Comparison of ENCODE assay signal across 8 cellular contexts in the genomic region with DNA sequence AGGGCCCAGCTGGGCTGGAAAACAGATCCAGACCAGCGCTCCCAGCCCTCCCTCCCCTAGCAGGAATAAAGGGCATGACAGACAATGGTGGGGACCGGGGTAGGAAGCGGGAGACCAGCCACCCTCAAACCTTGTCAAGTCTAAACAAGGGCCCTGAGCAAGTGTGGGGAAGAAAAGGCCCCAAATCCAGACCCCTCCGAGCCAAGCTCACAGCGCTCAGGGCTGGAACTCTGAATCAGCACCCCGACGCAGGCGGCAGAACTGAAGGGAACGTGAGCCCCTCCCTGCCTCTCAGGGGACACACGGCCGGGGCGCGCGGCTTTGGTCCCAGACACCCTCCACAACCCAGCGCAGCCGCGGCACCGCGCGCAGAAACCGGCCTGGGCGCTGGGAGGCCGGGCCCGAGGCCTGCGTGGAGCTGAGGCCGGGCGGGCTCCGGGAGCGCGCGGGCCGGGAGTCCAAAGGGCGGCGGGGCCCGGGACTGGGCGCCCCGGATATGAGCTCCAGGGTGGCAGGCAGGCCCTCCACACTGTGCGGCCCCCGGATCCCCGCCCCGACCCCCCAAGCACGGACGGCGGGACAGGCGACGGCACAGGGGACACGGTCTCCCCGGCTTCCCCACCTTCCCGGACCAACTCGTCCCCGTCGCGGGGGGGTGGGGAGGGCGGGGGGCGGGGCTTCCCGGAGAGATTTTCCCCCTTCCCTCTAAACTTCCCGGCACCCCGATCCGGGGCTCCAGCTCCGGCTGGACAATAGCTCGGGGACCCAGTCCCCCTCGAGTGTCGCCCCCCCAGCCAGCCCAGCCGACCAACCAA. TPM values are rescaled to one million over a fixed set of nuclear protein-coding genes. Genes with fewer than 3 reads are reported as not detected.
DNase-seq lines count a peak whose midpoint lies in the region; ATAC-seq and TF ChIP-seq lines count a peak whose summit lies in the region.

No MANE protein-coding gene starts in this region.

- peaks cover 25 to 76% (median 55%) of the 10 kb centered on the region in 9 donors for H3K4me1 ChIP-seq in heart right ventricle

- H3K36me3 ChIP-seq in heart right ventricle: no peaks in the 10 kb centered on the region

- CTCF ChIA-PET in activated CD8-positive, alpha-beta T cell treated with anti-CD3 and anti-CD28 coated beads, Interleukin-2, amount 10 ng/mL, durations not matched to agents 7 days and 5 days (lab: Charles Lee): no interaction called here

- H3K4me3 ChIP-seq in heart right ventricle (peak overlapping the region; percentile 70 to 95 (median 83)), retinal pigment epithelial cell (ENCODE audit: low read length) (peak overlapping the region; percentile 63)

- H3K9me3 ChIP-seq in heart right ventricle: no peaks in the 10 kb centered on the region

- H3K27me3 ChIP-seq in heart right ventricle: peaks cover 0 to 88% (median 5%) of the 10 kb centered on the region in 7 donors

- peaks cover 19% of the 10 kb centered on the region for H3K4me1 Mint-ChIP-seq in activated CD8-positive, alpha-beta T cell treated with anti-CD3 and anti-CD28 coated beads, Interleukin-2, amount 10 ng/mL, durations not matched to agents 7 days and 5 days (ENCODE audit: low read depth)

- POLR2A ChIA-PET in activated CD8-positive, alpha-beta T cell treated with anti-CD3 and anti-CD28 coated beads, Interleukin-2, amount 10 ng/mL, durations not matched to agents 7 days and 5 days (lab: Charles Lee): interaction anchor here (1.7 kb wide), 1 partner anchor 9 kb away, joined by 4 read pairs; no protein-coding TSS in a partner anchor

- H3K4me3 Mint-ChIP-seq in activated CD8-positive, alpha-beta T cell treated with anti-CD3 and anti-CD28 coated beads, Interleukin-2, amount 10 ng/mL, durations not matched to agents 7 days and 5 days: peak overlapping the region; percentile 58

- H3K27me3 Mint-ChIP-seq in activated CD8-positive, alpha-beta T cell treated with anti-CD3 and anti-CD28 coated beads, Interleukin-2, amount 10 ng/mL, durations not matched to agents 7 days and 5 days (ENCODE audit: low read depth): peaks cover 28% of the 10 kb centered on the region

- TF ChIP-seq CTCF in heart right ventricle (IDR thresholded peaks at IDR 0.05): no peak
- TF ChIP-seq CTCF in retinal pigment epithelial cell (conservative IDR thresholded peaks at IDR 0.05; ENCODE audit: low read depth, low read length): no peak

- no peaks in the 10 kb centered on the region for H3K36me3 Mint-ChIP-seq in activated CD8-positive, alpha-beta T cell treated with anti-CD3 and anti-CD28 coated beads, Interleukin-2, amount 10 ng/mL, durations not matched to agents 7 days and 5 days (ENCODE audit: low read depth)

- no peaks in the 10 kb centered on the region for H3K9me3 Mint-ChIP-seq in activated CD8-positive, alpha-beta T cell treated with anti-CD3 and anti-CD28 coated beads, Interleukin-2, amount 10 ng/mL, durations not matched to agents 7 days and 5 days (ENCODE audit: insufficient read depth)

- intact Hi-C loops in heart right ventricle (cut with DNase I): loop anchor here in 1 of 10 donors (2.0 kb wide), 1 partner anchor 27 kb away; a partner anchor contains a TSS

- no peak for ATAC-seq in activated CD8-positive, alpha-beta T cell treated with anti-CD3 and anti-CD28 coated beads, Interleukin-2, amount 10 ng/mL, durations not matched to agents 7 days and 5 days
- peak; percentile 10 to 45 (median 32) for ATAC-seq in heart right ventricle

- WGBS in heart right ventricle, 2 donors: 4 to 5% methylated on average over 60 to 64 of the region's 64 CpGs

- no peak overlapping the region for H3K27ac Mint-ChIP-seq in activated CD8-positive, alpha-beta T cell treated with anti-CD3 and anti-CD28 coated beads, Interleukin-2, amount 10 ng/mL, durations not matched to agents 7 days and 5 days

- H3K27ac ChIP-seq in heart right ventricle: peak overlapping the region; percentile 72 to 98 (median 95)

- peak; percentile 62 for DNase-seq in activated CD8-positive, alpha-beta memory T cell treated with anti-CD3 and anti-CD28 coated beads, Interleukin-2, amount 50 U/mL, for 48 hours
- no peak for DNase-seq in activated CD8-positive, alpha-beta memory T cell treated with anti-CD3 and anti-CD28 coated beads, Interleukin-2, amount 50 U/mL, for 4 hours
- DNase-seq in activated CD8-positive, alpha-beta T cell treated with anti-CD3 and anti-CD28 coated beads, Interleukin-2, amount 10 ng/mL, durations not matched to agents 7 days and 5 days: no peak
- DNase-seq in heart right ventricle (peak; percentile 50 to 54), retinal pigment epithelial cell (ENCODE audit: low read depth) (no peak), GOT3 (lab: John Stamatoyannopoulos, UW) (no peak), hippocampal formation (lab: John Stamatoyannopoulos, UW) (no peak), SKM-1 (lab: John Stamatoyannopoulos, UW; ENCODE audit: unreplicated experiment) (no peak)

RNA-seq across cellular contexts. Expression of a gene that starts 0.6 kb away (rescaled TPM):
- under 1 TPM; 0.18 to 0.21 TPM for total RNA-seq in activated CD8-positive, alpha-beta T cell treated with anti-CD3 and anti-CD28 coated beads, Interleukin-2, amount 10 ng/mL, durations not matched to agents 7 days and 5 days
- total RNA-seq in heart right ventricle: 10 to 100 TPM; 27.9 to 54.4 (median 35.5) TPM
- 10 to 100 TPM; 28.3 to 29.1 TPM for polyA plus RNA-seq in heart right ventricle

RNA-seq across cellular contexts. Expression of a gene that starts 16.5 kb away (rescaled TPM):
- not detected for total RNA-seq in activated CD8-positive, alpha-beta T cell treated with anti-CD3 and anti-CD28 coated beads, Interleukin-2, amount 10 ng/mL, durations not matched to agents 7 days and 5 days
- not detected for total RNA-seq in heart right ventricle
- under 1 TPM; 0.03 to 0.15 TPM for polyA plus RNA-seq in heart right ventricle

RNA-seq across cellular contexts. Expression of a gene that starts 28.0 kb away (rescaled TPM):
- total RNA-seq in activated CD8-positive, alpha-beta T cell treated with anti-CD3 and anti-CD28 coated beads, Interleukin-2, amount 10 ng/mL, durations not matched to agents 7 days and 5 days: 1,000 to 10,000 TPM; 1,398 to 1,443 TPM
- 100 to 1,000 TPM; 476 to 650 (median 529) TPM for total RNA-seq in heart right ventricle
- polyA plus RNA-seq in heart right ventricle: 1,000 to 10,000 TPM in 1 of 2 donors, 100 to 1,000 TPM in 1; 231 to 1,620 TPM

RNA-seq across cellular contexts. Expression of a gene that starts 44.1 kb away (rescaled TPM):
- total RNA-seq in activated CD8-positive, alpha-beta T cell treated with anti-CD3 and anti-CD28 coated beads, Interleukin-2, amount 10 ng/mL, durations not matched to agents 7 days and 5 days: 10 to 100 TPM; 20.4 to 21.9 TPM
- 1 to 10 TPM; 1.5 to 5.3 (median 3.0) TPM for total RNA-seq in heart right ventricle
- polyA plus RNA-seq in heart right ventricle: 1 to 10 TPM; 1.8 to 2.4 TPM

Comparison
In these comparisons a context has a peak if more than half of its experiments do, and no peak if none do; other contexts are left out.
1. DNase-seq: peak in activated CD8-positive, alpha-beta memory T cell treated with anti-CD3 and anti-CD28 coated beads, Interleukin-2, amount 50 U/mL, for 48 hours (single experiment) and heart right ventricle (2 of 2); none in activated CD8-positive, alpha-beta memory T cell treated with anti-CD3 and anti-CD28 coated beads, Interleukin-2, amount 50 U/mL, for 4 hours (single experiment), activated CD8-positive, alpha-beta T cell treated with anti-CD3 and anti-CD28 coated beads, Interleukin-2, amount 10 ng/mL, durations not matched to agents 7 days and 5 days (single experiment), retinal pigment epithelial cell (single experiment), GOT3 (single experiment), hippocampal formation (0 of 2) and SKM-1 (single experiment).
2. RNA of a gene that starts 0.6 kb away (total RNA-seq): 27.9 to 54.4 TPM in heart right ventricle; 0.18 to 0.21 TPM in activated CD8-positive, alpha-beta T cell treated with anti-CD3 and anti-CD28 coated beads, Interleukin-2, amount 10 ng/mL, durations not matched to agents 7 days and 5 days; every median in the first group is over 10 times any median in the second.